1 cellular context compared by ENCODE assay signal in the genomic region with DNA sequence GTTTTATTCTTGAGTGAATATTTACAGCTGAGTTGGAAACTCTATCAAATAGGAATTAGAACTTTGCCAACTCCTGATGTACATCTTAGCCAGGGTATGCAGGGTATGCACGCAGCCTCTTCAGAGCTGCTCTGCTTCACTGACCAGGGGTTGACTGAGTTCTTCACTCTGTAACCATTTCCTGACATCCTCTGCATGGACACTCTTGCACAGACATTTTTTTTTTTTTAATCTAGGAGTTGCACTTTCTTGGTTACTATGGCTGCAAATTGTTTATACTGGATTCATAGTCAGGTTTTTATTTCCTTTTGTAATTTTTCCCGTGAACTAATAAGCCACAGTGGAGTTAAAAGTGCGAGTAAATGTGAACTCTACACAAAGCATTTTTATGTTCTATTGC.
TF ChIP-seq lines count a peak whose summit lies in the region.

No MANE protein-coding gene starts in this region.

TF ChIP-seq in SK-N-SH treated with all-trans-retinoic acid at 6 μM for 48 hours, 23 proteins besides CTCF, POLR2A, EP300 and RAD21:
- TF ChIP-seq CSDC2 (CRISPR knock-in tag; IDR thresholded peaks at IDR 0.05): no peak
- TF ChIP-seq ISL1 (CRISPR knock-in tag; IDR thresholded peaks at IDR 0.05): no peak
- TF ChIP-seq TCF4 (CRISPR knock-in tag; IDR thresholded peaks at IDR 0.05; ENCODE audit: borderline replicate concordance): no peak
- TF ChIP-seq ZNF565 (CRISPR knock-in tag; conservative IDR thresholded peaks at IDR 0.05; ENCODE audit: low read depth): no peak
- TF ChIP-seq, protein P1, sequence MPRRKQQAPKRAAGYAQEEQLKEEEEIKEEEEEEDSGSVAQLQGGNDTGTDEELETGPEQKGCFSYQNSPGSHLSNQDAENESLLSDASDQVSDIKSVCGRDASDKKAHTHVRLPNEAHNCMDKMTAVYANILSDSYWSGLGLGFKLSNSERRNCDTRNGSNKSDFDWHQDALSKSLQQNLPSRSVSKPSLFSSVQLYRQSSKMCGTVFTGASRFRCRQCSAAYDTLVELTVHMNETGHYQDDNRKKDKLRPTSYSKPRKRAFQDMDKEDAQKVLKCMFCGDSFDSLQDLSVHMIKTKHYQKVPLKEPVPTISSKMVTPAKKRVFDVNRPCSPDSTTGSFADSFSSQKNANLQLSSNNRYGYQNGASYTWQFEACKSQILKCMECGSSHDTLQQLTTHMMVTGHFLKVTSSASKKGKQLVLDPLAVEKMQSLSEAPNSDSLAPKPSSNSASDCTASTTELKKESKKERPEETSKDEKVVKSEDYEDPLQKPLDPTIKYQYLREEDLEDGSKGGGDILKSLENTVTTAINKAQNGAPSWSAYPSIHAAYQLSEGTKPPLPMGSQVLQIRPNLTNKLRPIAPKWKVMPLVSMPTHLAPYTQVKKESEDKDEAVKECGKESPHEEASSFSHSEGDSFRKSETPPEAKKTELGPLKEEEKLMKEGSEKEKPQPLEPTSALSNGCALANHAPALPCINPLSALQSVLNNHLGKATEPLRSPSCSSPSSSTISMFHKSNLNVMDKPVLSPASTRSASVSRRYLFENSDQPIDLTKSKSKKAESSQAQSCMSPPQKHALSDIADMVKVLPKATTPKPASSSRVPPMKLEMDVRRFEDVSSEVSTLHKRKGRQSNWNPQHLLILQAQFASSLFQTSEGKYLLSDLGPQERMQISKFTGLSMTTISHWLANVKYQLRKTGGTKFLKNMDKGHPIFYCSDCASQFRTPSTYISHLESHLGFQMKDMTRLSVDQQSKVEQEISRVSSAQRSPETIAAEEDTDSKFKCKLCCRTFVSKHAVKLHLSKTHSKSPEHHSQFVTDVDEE (CRISPR knock-in tag; IDR thresholded peaks at IDR 0.05): no peak
- no peak for TF ChIP-seq SNAI2 (CRISPR knock-in tag; IDR thresholded peaks at IDR 0.05)
- TF ChIP-seq RARB (CRISPR knock-in tag; IDR thresholded peaks at IDR 0.05): no peak
- TF ChIP-seq, protein P2, sequence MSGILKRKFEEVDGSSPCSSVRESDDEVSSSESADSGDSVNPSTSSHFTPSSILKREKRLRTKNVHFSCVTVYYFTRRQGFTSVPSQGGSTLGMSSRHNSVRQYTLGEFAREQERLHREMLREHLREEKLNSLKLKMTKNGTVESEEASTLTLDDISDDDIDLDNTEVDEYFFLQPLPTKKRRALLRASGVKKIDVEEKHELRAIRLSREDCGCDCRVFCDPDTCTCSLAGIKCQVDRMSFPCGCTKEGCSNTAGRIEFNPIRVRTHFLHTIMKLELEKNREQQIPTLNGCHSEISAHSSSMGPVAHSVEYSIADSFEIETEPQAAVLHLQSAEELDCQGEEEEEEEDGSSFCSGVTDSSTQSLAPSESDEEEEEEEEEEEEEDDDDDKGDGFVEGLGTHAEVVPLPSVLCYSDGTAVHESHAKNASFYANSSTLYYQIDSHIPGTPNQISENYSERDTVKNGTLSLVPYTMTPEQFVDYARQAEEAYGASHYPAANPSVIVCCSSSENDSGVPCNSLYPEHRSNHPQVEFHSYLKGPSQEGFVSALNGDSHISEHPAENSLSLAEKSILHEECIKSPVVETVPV (CRISPR knock-in tag; IDR thresholded peaks at IDR 0.05): no peak
- no peak for TF ChIP-seq BACH2 (CRISPR knock-in tag; IDR thresholded peaks at IDR 0.05; ENCODE audit: borderline replicate concordance)
- TF ChIP-seq ARNTL (CRISPR knock-in tag; IDR thresholded peaks at IDR 0.05; ENCODE audit: borderline replicate concordance, low read depth): no peak
- TF ChIP-seq ESRRG (CRISPR knock-in tag; IDR thresholded peaks at IDR 0.05): no peak
- TF ChIP-seq ZC3H10 (CRISPR knock-in tag; IDR thresholded peaks at IDR 0.05): no peak
